Comparison of ENCODE assay signal across 8 cellular contexts in genomic region chr9:137078701-137079400, GRCh38. TPM values are rescaled to one million over a fixed set of nuclear protein-coding genes. Genes with fewer than 3 reads are reported as not detected.
DNase-seq lines count a peak whose midpoint lies in the region; ATAC-seq and TF ChIP-seq lines count a peak whose summit lies in the region.
"Had no signal": no experiment of that assay in that cellular context is flagged by ENCODE, and none has a peak within 500 bp of the region (broad histone marks: within the 10 kb centered on the region; RNA-seq: fewer than 3 reads in every experiment).

No MANE protein-coding gene starts in this region.

- H3F3A ChIP-seq in smooth muscle cell (ENCODE audit: low read depth): peaks cover 14% of the 10 kb centered on the region

- H3K36me3 ChIP-seq in H7 (replicated peaks; ENCODE audit: control insufficient read depth, insufficient read depth, low read length) (peaks cover 2% of the 10 kb centered on the region), iPS DF 6.9 (ENCODE audit: control insufficient read depth, insufficient read depth, low read length) (no peaks in the 10 kb centered on the region), smooth muscle cell (ENCODE audit: low read depth) (no peaks in the 10 kb centered on the region), Peyer's patch (peaks cover 0 to 19% (median 0%) of the 10 kb centered on the region in 3 donors), body of pancreas (replicated peaks in 1 of 2; ENCODE audit: insufficient read depth in 1 of 2, low read depth in 2 of 2) (no peaks in the 10 kb centered on the region)
- H3K36me3 ChIP-seq: uterus had no signal

- H3K27ac ChIP-seq in VCaP (peak overlapping the region; percentile 100), iPS DF 6.9 (ENCODE audit: low read length) (no peak overlapping the region), smooth muscle cell (ENCODE audit: low read depth) (no peak overlapping the region), Peyer's patch (no peak overlapping the region), body of pancreas (no peak overlapping the region)
- H3K27ac ChIP-seq: uterus had no signal

- H3K9ac ChIP-seq in smooth muscle cell (ENCODE audit: low read depth): no peak overlapping the region

- H3K4me2 ChIP-seq in smooth muscle cell: peak overlapping the region; percentile 99

- no peak for TF ChIP-seq POLR2A in Peyer's patch (IDR thresholded peaks at IDR 0.05)
- TF ChIP-seq POLR2A in body of pancreas (IDR thresholded peaks at IDR 0.05): no peak

- TF ChIP-seq CTCF in VCaP (conservative IDR thresholded peaks at IDR 0.05): no peak
- no peak for TF ChIP-seq CTCF in smooth muscle cell (IDR thresholded peaks at IDR 0.05; ENCODE audit: borderline replicate concordance, insufficient read depth, poor library complexity, severe bottlenecking)
- no peak for TF ChIP-seq CTCF in Peyer's patch (IDR thresholded peaks at IDR 0.05)
- no peak for TF ChIP-seq CTCF in body of pancreas (IDR thresholded peaks at IDR 0.05)

- H3K4me1 ChIP-seq in iPS DF 6.9 (ENCODE audit: control insufficient read depth, insufficient read depth, low read length) (peaks cover 9% of the 10 kb centered on the region), smooth muscle cell (ENCODE audit: low read depth) (peaks cover 12% of the 10 kb centered on the region), Peyer's patch (peaks cover 4 to 38% (median 12%) of the 10 kb centered on the region in 4 donors), body of pancreas (peaks cover 21% of the 10 kb centered on the region)

- intact Hi-C loops in body of pancreas (cut with DNase I): no loop called here

- H3K27me3 ChIP-seq in H7 (ENCODE audit: control insufficient read depth, insufficient read depth, low read length) (peaks cover 13% of the 10 kb centered on the region), iPS DF 6.9 (ENCODE audit: control insufficient read depth, insufficient read depth, low read length) (peaks cover 13% of the 10 kb centered on the region; the same call in 1 of the 2 replicates), smooth muscle cell (ENCODE audit: low read depth) (no peaks in the 10 kb centered on the region), Peyer's patch (no peaks in the 10 kb centered on the region), body of pancreas (no peaks in the 10 kb centered on the region)
- H3K27me3 ChIP-seq: uterus had no signal

- peak; percentile 81 for DNase-seq in H7
- no peak for DNase-seq in iPS DF 6.9 (ENCODE audit: low read depth, low spot score)
- no peak for DNase-seq in smooth muscle cell (lab: John Stamatoyannopoulos, UW; ENCODE audit: unreplicated experiment)
- no peak for DNase-seq in Peyer's patch
- no peak for DNase-seq in body of pancreas
- no peak for DNase-seq in NCI-H2196 treated with DMSO at 0.1 percent for 48 hours (lab: John Stamatoyannopoulos, UW; ENCODE audit: unreplicated experiment)

- H3K79me2 ChIP-seq in smooth muscle cell (ENCODE audit: low read depth): no peaks in the 10 kb centered on the region

- no peak overlapping the region for H2AFZ ChIP-seq in smooth muscle cell (ENCODE audit: low read depth)

- no peak for ATAC-seq in body of pancreas

- peaks cover 30% of the 10 kb centered on the region for H4K20me1 ChIP-seq in smooth muscle cell (ENCODE audit: low read depth)

- no CpG with 5 or more reads among the region's 51 CpGs for WGBS in iPS DF 6.9 (ENCODE audit: insufficient coverage, insufficient read length)
- WGBS in smooth muscle cell (ENCODE audit: low lambda C conversion rate): 44% methylated on average over 50 of the region's 51 CpGs
- WGBS in body of pancreas, 2 donors: 81 to 88% methylated on average over 12 to 39 of the region's 51 CpGs

- peak overlapping the region; percentile 73; the same call in 1 of the 2 replicates for H3K4me3 ChIP-seq in H7 (ENCODE audit: insufficient read depth, low read depth, low read length)
- peak overlapping the region; percentile 42; the same call in 1 of the 2 replicates for H3K4me3 ChIP-seq in iPS DF 6.9 (ENCODE audit: low read length)
- H3K4me3 ChIP-seq in smooth muscle cell: peak overlapping the region; percentile 71
- H3K4me3 ChIP-seq in Peyer's patch: peak overlapping the region in 2 of 4 donors; percentile 71 to 75
- no peak overlapping the region for H3K4me3 ChIP-seq in body of pancreas

- H3K9me3 ChIP-seq in iPS DF 6.9 (ENCODE audit: control insufficient read depth, insufficient read depth, low read length) (no peaks in the 10 kb centered on the region), smooth muscle cell (replicated peaks; ENCODE audit: low read depth) (no peaks in the 10 kb centered on the region), Peyer's patch (no peaks in the 10 kb centered on the region), body of pancreas (no peaks in the 10 kb centered on the region)
- H3K9me3 ChIP-seq: uterus had no signal

RNA-seq across cellular contexts. Expression of gene UAP1L1, which starts 1.5 kb away (rescaled TPM):
- 9.0 and 14.9 TPM in 2 replicates for total RNA-seq in H7 (2014; rRNA removed; shearing (Covaris generic))
- total RNA-seq in smooth muscle cell: 5.8 and 7.2 TPM in 2 replicates
- polyA plus RNA-seq in smooth muscle cell: 22.5 and 23.8 TPM in 2 replicates
- total RNA-seq in Peyer's patch: 10 to 100 TPM in 1 of 4 donors, 1 to 10 TPM in 3; 4.9 to 15.7 (median 6.6) TPM
- total RNA-seq in body of pancreas: 1 to 10 TPM; 7.8 to 8.2 TPM

RNA-seq across cellular contexts. Expression of gene MAN1B1, which starts 7.9 kb away (rescaled TPM):
- 70.5 and 70.9 TPM in 2 replicates for total RNA-seq in H7 (2014; rRNA removed; shearing (Covaris generic))
- total RNA-seq in smooth muscle cell (62.9 and 70.9 TPM in 2 replicates), Peyer's patch (10 to 100 TPM; 42.7 to 74.7 (median 61.0) TPM), body of pancreas (10 to 100 TPM; 32.6 to 34.2 TPM)
- 97.1 and 109 TPM in 2 replicates for polyA plus RNA-seq in smooth muscle cell

RNA-seq across cellular contexts. Expression of gene SAPCD2, which starts 8.5 kb away (rescaled TPM):
- 59.7 and 59.9 TPM in 2 replicates for total RNA-seq in H7 (2014; rRNA removed; shearing (Covaris generic))
- total RNA-seq in smooth muscle cell (1.9 and 2.1 TPM in 2 replicates), Peyer's patch (10 to 100 TPM in 1 of 4 donors, 1 to 10 TPM in 3; 5.6 to 12.4 (median 7.9) TPM), body of pancreas (under 1 TPM; 0.66 to 0.78 TPM)
- 3.9 and 5.0 TPM in 2 replicates for polyA plus RNA-seq in smooth muscle cell

RNA-seq across cellular contexts. Expression of gene ENTPD2, which starts 25.0 kb away (rescaled TPM):
- total RNA-seq in H7 (2014; rRNA removed; shearing (Covaris generic)): not detected in 2 replicates
- not detected in 2 replicates for total RNA-seq in smooth muscle cell
- 0.30 and 0.78 TPM in 2 replicates for polyA plus RNA-seq in smooth muscle cell
- 10 to 100 TPM in 3 of 4 donors, 1 to 10 TPM in 1; 5.0 to 53.8 (median 28.9) TPM for total RNA-seq in Peyer's patch
- 1 to 10 TPM; 1.3 to 1.6 TPM for total RNA-seq in body of pancreas

RNA-seq across cellular contexts. Expression of gene NPDC1, which starts 32.9 kb away (rescaled TPM):
- 10.1 and 25.1 TPM in 2 replicates for total RNA-seq in H7 (2014; rRNA removed; shearing (Covaris generic))
- total RNA-seq in smooth muscle cell (5.9 and 9.9 TPM in 2 replicates), Peyer's patch (100 to 1,000 TPM in 2 of 4 donors, 10 to 100 TPM in 2; 54.2 to 106 (median 83.8) TPM), body of pancreas (100 to 1,000 TPM in 1 of 2 donors, 10 to 100 TPM in 1; 72.1 to 105 TPM)
- 19.3 and 38.8 TPM in 2 replicates for polyA plus RNA-seq in smooth muscle cell

Comparison
In these comparisons a context has a peak if more than half of its experiments do, and no peak if none do; other contexts are left out.
1. H3K4me3 ChIP-seq: peak in H7 (single experiment), iPS DF 6.9 (single experiment) and smooth muscle cell (single experiment); none in body of pancreas (0 of 2).